Comparison of ENCODE assay signal across 19 cellular contexts in genomic region chr11:64026575-64027213, GRCh38. TPM values are rescaled to one million over a fixed set of nuclear protein-coding genes. Genes with fewer than 3 reads are reported as not detected.
DNase-seq lines count a peak whose midpoint lies in the region; ATAC-seq and TF ChIP-seq lines count a peak whose summit lies in the region.
"Had no signal": no experiment of that assay in that cellular context is flagged by ENCODE, and none has a peak within 500 bp of the region (broad histone marks: within the 10 kb centered on the region; RNA-seq: fewer than 3 reads in every experiment).

No MANE protein-coding gene starts in this region.

- no peak for TF ChIP-seq POLR2A in esophagus squamous epithelium (IDR thresholded peaks at IDR 0.05)

- DNase-seq in GM23338 (ENCODE audit: low spot score) (no peak), WTC11 (ENCODE audit: low spot score) (no peak), glomerular visceral epithelial cell (ENCODE audit: extremely low spot score) (peak; percentile 17), neuronal stem cell (ENCODE audit: low spot score) (no peak), esophagus squamous epithelium (lab: John Stamatoyannopoulos, UW) (no peak), mucosa of descending colon (no peak)
- DNase-seq: Calu3; CD8-positive, alpha-beta memory T cell; MM.1S; NCI-H1048; NCI-H1417 treated with DMSO at 0.1 percent for 48 hours; NCI-H187; PC-9; RPMI8226; SHP77 had no signal

- peak overlapping the region; percentile 99 for H2AK5ac ChIP-seq in neuronal stem cell (ENCODE audit: low read depth, low read length)

- peaks cover 68% of the 10 kb centered on the region for H3K27me3 Mint-ChIP-seq in GM23338 (ENCODE audit: insufficient read depth, low read depth, poor library complexity)
- peaks cover 51% of the 10 kb centered on the region for H3K27me3 Mint-ChIP-seq in WTC11 (ENCODE audit: low read depth)

- H3K36me3 ChIP-seq in GM23338 (ENCODE audit: insufficient read depth) (no peaks in the 10 kb centered on the region), neuronal stem cell (replicated peaks in 1 of 2; ENCODE audit: control insufficient read depth in 2 of 2, insufficient read depth in 2 of 2, low read length in 2 of 2) (no peaks in the 10 kb centered on the region), esophagus squamous epithelium (no peaks in the 10 kb centered on the region), mucosa of descending colon (ENCODE audit: low read depth) (no peaks in the 10 kb centered on the region)

- H3K4me1 Mint-ChIP-seq in GM23338 (peaks cover 66% of the 10 kb centered on the region), WTC11 (peaks cover 69% of the 10 kb centered on the region)
- H3K4me1 Mint-ChIP-seq: CD8-positive, alpha-beta memory T cell had no signal

- H3K4me3 ChIP-seq in GM23338 (no peak overlapping the region), neuronal stem cell (ENCODE audit: low read length in 2 of 2) (no peak overlapping the region), esophagus squamous epithelium (no peak overlapping the region), mucosa of descending colon (no peak overlapping the region)
- H3K4me3 ChIP-seq: K562, PC-9 had no signal

- CTCF ChIA-PET in WTC11 (lab: Charles Lee) = interaction anchor here (0.8 to 9.6 kb wide), 3 partner anchors 19 to 120 kb away, joined by 3 to 75 read pairs (median 3); no protein-coding TSS in a partner anchor

- no peak for ATAC-seq in GM23338
- no peak for ATAC-seq in WTC11
- no peak for ATAC-seq in HG03175 (IDR thresholded peaks at IDR 0.05; ENCODE audit: unreplicated experiment)
- no peak for ATAC-seq in mucosa of descending colon

- peaks cover 30% of the 10 kb centered on the region for H3K27me3 ChIP-seq in GM23338 (ENCODE audit: insufficient read depth)
- H3K27me3 ChIP-seq in neuronal stem cell (ENCODE audit: control insufficient read depth in 3 of 3, insufficient read depth in 3 of 3, low read depth in 1 of 3, low read length in 3 of 3) = peaks cover 0 to 2% (median 0%) of the 10 kb centered on the region in 3 experiments
- H3K27me3 ChIP-seq in esophagus squamous epithelium = peaks cover 0 to 33% (median 0%) of the 10 kb centered on the region in 4 donors

- H3K36me3 Mint-ChIP-seq in GM23338 (ENCODE audit: low read depth) (peaks cover 4% of the 10 kb centered on the region; the same call in 1 of the 3 replicates), WTC11 (no peaks in the 10 kb centered on the region)
- H3K36me3 Mint-ChIP-seq: CD8-positive, alpha-beta memory T cell had no signal

- POLR2A ChIA-PET in WTC11 (lab: Charles Lee) = interaction anchor here (1.0 kb wide), 1 partner anchor 109 kb away, joined by 3 read pairs; no protein-coding TSS in a partner anchor

- H3K27ac Mint-ChIP-seq in GM23338 (no peak overlapping the region), WTC11 (peak overlapping the region; percentile 19)
- H3K27ac Mint-ChIP-seq: CD8-positive, alpha-beta memory T cell had no signal

- H3K4ac ChIP-seq in neuronal stem cell (ENCODE audit: low read length) = no peak overlapping the region

- H3K9me3 Mint-ChIP-seq in GM23338 (no peaks in the 10 kb centered on the region; the same call in 2 of the 3 replicates), WTC11 (no peaks in the 10 kb centered on the region)
- H3K9me3 Mint-ChIP-seq: CD8-positive, alpha-beta memory T cell had no signal

- no peak overlapping the region for H3K18ac ChIP-seq in neuronal stem cell (ENCODE audit: low read length)

- H3K9me2 ChIP-seq in GM23338 (ENCODE audit: insufficient read depth) = no peaks in the 10 kb centered on the region

- H2BK120ac ChIP-seq in neuronal stem cell (ENCODE audit: low read depth, low read length) = no peak overlapping the region

- no peak overlapping the region for H3K27ac ChIP-seq in GM23338 (ENCODE audit: low read depth)
- H3K27ac ChIP-seq in neuronal stem cell (replicated peaks; ENCODE audit: low read length) = no peak overlapping the region
- H3K27ac ChIP-seq in esophagus squamous epithelium = no peak overlapping the region
- H3K27ac ChIP-seq: C4-2B, PC-9 had no signal

- H3K23ac ChIP-seq in neuronal stem cell (ENCODE audit: low read depth, low read length, poor library complexity) = no peak overlapping the region

- H3K9me3 ChIP-seq in neuronal stem cell (replicated peaks in 1 of 2; ENCODE audit: control insufficient read depth in 2 of 2, insufficient read depth in 1 of 2, low read depth in 1 of 2, low read length in 2 of 2) (no peaks in the 10 kb centered on the region), esophagus squamous epithelium (no peaks in the 10 kb centered on the region), mucosa of descending colon (no peaks in the 10 kb centered on the region)

- peak overlapping the region; percentile 74 for H3K9ac ChIP-seq in neuronal stem cell (ENCODE audit: low read depth, low read length, poor library complexity)

- H2BK5ac ChIP-seq in neuronal stem cell (ENCODE audit: low read length) = no peak overlapping the region

- no peak overlapping the region for H4K91ac ChIP-seq in neuronal stem cell (ENCODE audit: low read depth, low read length, poor library complexity)

- H3K79me2 ChIP-seq in GM23338 (replicated peaks; ENCODE audit: insufficient read depth) = no peaks in the 10 kb centered on the region

- TF ChIP-seq CTCF in GM23338 (conservative IDR thresholded peaks at IDR 0.05; ENCODE audit: low read depth in 2 of 2) = no peak
- no peak for TF ChIP-seq CTCF in WTC11 (IDR thresholded peaks at IDR 0.05)
- no peak for TF ChIP-seq CTCF in esophagus squamous epithelium (IDR thresholded peaks at IDR 0.05)
- no peak for TF ChIP-seq CTCF in mucosa of descending colon (IDR thresholded peaks at IDR 0.05)

- no peak overlapping the region for H4K8ac ChIP-seq in neuronal stem cell (ENCODE audit: low read depth, low read length)

- H2BK15ac ChIP-seq in neuronal stem cell (ENCODE audit: low read length) = peak overlapping the region; percentile 92

- H3F3A ChIP-seq in GM23338 (replicated peaks; ENCODE audit: low read depth) = peaks cover 25% of the 10 kb centered on the region

- H3K14ac ChIP-seq in neuronal stem cell (ENCODE audit: low read length) = no peak overlapping the region

- intact Hi-C loops in esophagus squamous epithelium (cut with DNase I) = no loop called here
- intact Hi-C loops in mucosa of descending colon (cut with DNase I, micrococcal nuclease) = no loop called here

- H4K20me1 ChIP-seq in GM23338 (replicated peaks; ENCODE audit: insufficient read depth) = no peaks in the 10 kb centered on the region; the same call in 1 of the 2 replicates

- peak overlapping the region; percentile 91 for H2BK12ac ChIP-seq in neuronal stem cell (ENCODE audit: low read length)

- no peaks in the 10 kb centered on the region for H3K79me1 ChIP-seq in neuronal stem cell (ENCODE audit: low read depth, low read length)

- H2AFZ ChIP-seq in GM23338 = no peak overlapping the region
- peak overlapping the region; percentile 71 for H2AFZ ChIP-seq in neuronal stem cell (ENCODE audit: low read length)
- H2AFZ ChIP-seq: PC-9 had no signal

- H3K4me2 ChIP-seq in GM23338 = peak overlapping the region; percentile 42; the same call in 1 of the 2 replicates
- no peak overlapping the region for H3K4me2 ChIP-seq in neuronal stem cell (ENCODE audit: insufficient read depth, low read length, poor library complexity, severe bottlenecking)
- H3K4me2 ChIP-seq: PC-9 had no signal

- H3K4me3 Mint-ChIP-seq in GM23338 (peak overlapping the region; percentile 16; the same call in 1 of the 3 replicates), WTC11 (no peak overlapping the region)

- peaks cover 62% of the 10 kb centered on the region for H3K4me1 ChIP-seq in GM23338 (ENCODE audit: insufficient read depth)
- peaks cover 37 to 65% of the 10 kb centered on the region in 2 donors for H3K4me1 ChIP-seq in neuronal stem cell (ENCODE audit: control insufficient read depth in 2 of 2, insufficient read depth in 1 of 2, low read depth in 1 of 2, low read length in 2 of 2)
- peaks cover 5 to 17% (median 6%) of the 10 kb centered on the region in 3 donors for H3K4me1 ChIP-seq in esophagus squamous epithelium
- no peaks in the 10 kb centered on the region for H3K4me1 ChIP-seq in mucosa of descending colon (ENCODE audit: low read depth)

- no CpG with 5 or more reads among the region's 7 CpGs for whole genome bisulfite sequencing in neuronal stem cell (ENCODE audit: extremely low coverage in 2 of 2, insufficient read length in 2 of 2, insufficient replicate concordance in 1 of 2), 2 donors
- WGBS in esophagus squamous epithelium, 2 donors = 80 to 82% methylated on average over 7 of the region's 7 CpGs

TF ChIP-seq in GM23338, 12 proteins besides CTCF, POLR2A, EP300 and RAD21 (continues in another document):
- TF ChIP-seq POLR2AphosphoS5 (IDR thresholded peaks at IDR 0.05; ENCODE audit: low read depth) = no peak

TF ChIP-seq in WTC11, 78 proteins besides CTCF, POLR2A, EP300 and RAD21 (continues in another document):
- TF ChIP-seq ATF1 (CRISPR knock-in tag; IDR thresholded peaks at IDR 0.05) = no peak
- TF ChIP-seq ZNF317 (CRISPR knock-in tag; IDR thresholded peaks at IDR 0.05; ENCODE audit: borderline replicate concordance, low read depth) = no peak

RNA-seq across cellular contexts. Expression of gene FLRT1, which starts 9.0 kb away (rescaled TPM):
- total RNA-seq in GM23338 (2014; rRNA removed; shearing (Covaris generic)) = 0.54 and 1.1 TPM in 2 replicates
- 0.40 and 0.76 TPM in 2 replicates for polyA plus RNA-seq in GM23338 (2016; fragmentation: Nextera tagmentation; extraction: Ambion mirVana)
- total RNA-seq in WTC11 (2021) (0.14 to 0.20 TPM (median 0.16 TPM) in 3 replicates), esophagus squamous epithelium (under 1 TPM in 3 of 4 donors, not detected in 1; 0.06 to 0.19 (median 0.08) TPM), mucosa of descending colon (1 to 10 TPM in 1 of 3 donors, under 1 TPM in 2; 0.31 to 8.9 (median 0.38) TPM)
- polyA plus RNA-seq in neuronal stem cell (2013, experiment 1 of 2) = 0.88 TPM
- 0.94 TPM for polyA plus RNA-seq in neuronal stem cell (2013, experiment 2 of 2)
- total RNA-seq: CD8-positive, alpha-beta memory T cell; K562; LHCN-M2 had no signal
- polyA plus RNA-seq: CD8-positive, alpha-beta memory T cell; K562 had no signal

RNA-seq across cellular contexts. Expression of gene OTUB1, which starts 40.5 kb away (rescaled TPM):
- total RNA-seq in GM23338 (2014; rRNA removed; shearing (Covaris generic)) = 94.7 and 122 TPM in 2 replicates
- polyA plus RNA-seq in GM23338 (2016; fragmentation: Nextera tagmentation; extraction: Ambion mirVana) = 193 and 207 TPM in 2 replicates
- 94.3 to 112 TPM (median 99.3 TPM) in 3 replicates for total RNA-seq in WTC11 (2021)
- 92.2 TPM for polyA plus RNA-seq in neuronal stem cell (2013, experiment 1 of 2)
- 90.4 TPM for polyA plus RNA-seq in neuronal stem cell (2013, experiment 2 of 2)
- total RNA-seq in esophagus squamous epithelium = 10 to 100 TPM; 82.0 to 97.3 (median 89.7) TPM
- 10 to 100 TPM; 60.1 to 70.3 (median 64.1) TPM for total RNA-seq in mucosa of descending colon

RNA-seq across cellular contexts. Expression of gene COX8A, which starts 52.3 kb away (rescaled TPM):
- total RNA-seq in GM23338 (2014; rRNA removed; shearing (Covaris generic)) = 385 and 427 TPM in 2 replicates
- 483 and 516 TPM in 2 replicates for polyA plus RNA-seq in GM23338 (2016; fragmentation: Nextera tagmentation; extraction: Ambion mirVana)
- total RNA-seq in WTC11 (2021) (518 to 587 TPM (median 554 TPM) in 3 replicates), esophagus squamous epithelium (100 to 1,000 TPM; 417 to 745 (median 637) TPM), mucosa of descending colon (100 to 1,000 TPM; 412 to 707 (median 630) TPM)
- 465 TPM for polyA plus RNA-seq in neuronal stem cell (2013, experiment 1 of 2)
- 460 TPM for polyA plus RNA-seq in neuronal stem cell (2013, experiment 2 of 2)
